17 cellular contexts compared by ENCODE assay signal in the genomic region with DNA sequence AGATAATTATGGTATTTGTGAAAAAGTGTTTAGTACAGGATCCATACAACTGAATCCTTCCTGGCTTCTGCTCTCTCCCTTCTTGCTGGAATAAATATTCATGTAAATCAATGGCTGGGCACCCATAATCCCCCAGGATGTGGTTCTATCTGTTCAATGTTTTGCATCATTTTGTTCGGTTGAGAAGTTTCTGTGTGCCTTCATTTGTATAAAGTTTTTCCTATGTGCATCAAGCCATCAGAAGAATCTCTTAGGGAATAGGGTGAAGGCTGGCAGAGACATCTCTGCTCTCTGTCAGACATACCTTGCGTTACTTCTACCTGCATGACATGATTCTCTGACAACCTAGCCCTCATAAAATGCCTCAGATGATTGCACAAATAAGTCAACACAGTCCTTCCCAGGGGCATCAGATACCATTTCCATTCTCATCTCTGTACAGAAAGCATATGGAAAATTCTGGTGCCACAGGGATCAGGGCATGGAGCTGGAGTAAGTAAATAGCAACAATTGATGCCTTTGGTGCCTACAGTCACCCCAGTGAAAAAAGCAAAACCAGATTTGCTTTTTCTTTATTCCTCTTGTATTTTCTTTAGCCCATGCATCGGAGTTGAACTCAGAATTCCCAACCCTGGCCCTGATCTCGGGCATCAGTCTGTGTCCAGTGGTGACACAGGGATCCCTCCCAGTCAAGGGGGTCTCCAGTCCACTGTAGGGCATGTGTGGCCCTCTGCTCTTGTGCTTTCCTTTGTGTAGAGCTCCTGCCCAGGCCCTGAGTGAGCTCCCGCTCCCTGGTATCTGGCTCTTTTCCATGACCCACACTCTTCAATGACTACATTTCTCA.
"Had no signal": no experiment of that assay in that cellular context is flagged by ENCODE, and none has a peak within 500 bp of the region (broad histone marks: within the 10 kb centered on the region; RNA-seq: fewer than 3 reads in every experiment).

No MANE protein-coding gene starts in this region.

- DNase-seq: activated CD4-positive, alpha-beta T cell treated with anti-CD3 and anti-CD28 coated beads, Interleukin-2, amount 50 U/mL, for 48 hours; activated CD8-positive, alpha-beta memory T cell treated with anti-CD3 and anti-CD28 coated beads, Interleukin-2, amount 10 ng/mL, durations not matched to agents 7 days and 5 days; activated gamma-delta T cell; activated T-cell treated with anti-CD3 and anti-CD28 coated beads, Interleukin-2, amount 50 U/mL, for 4 hours; amniotic stem cell; effector memory CD4-positive, alpha-beta T cell; head of caudate nucleus; naive B cell; posterior cingulate gyrus; retina; stimulated activated CD4-positive, alpha-beta T cell treated with anti-CD3 and anti-CD28 coated beads, Interleukin-4, amount 100 ng/mL, for 24 hours; stimulated activated naive CD4-positive, alpha-beta T cell; T-helper 17 cell; WERI-Rb-1 had no signal

- H3K4me3 ChIP-seq: skin epidermis, upper lobe of left lung had no signal

- H3K9me3 ChIP-seq: upper lobe of left lung had no signal

- H3K27ac ChIP-seq: WERI-Rb-1 had no signal

- ATAC-seq: activated CD8-positive, alpha-beta memory T cell treated with anti-CD3 and anti-CD28 coated beads, Interleukin-2, amount 10 ng/mL, durations not matched to agents 7 days and 5 days; T-helper 17 cell had no signal

- H3K27me3 ChIP-seq: upper lobe of left lung had no signal

- FAIRE-seq: frontal cortex had no signal

- H3K36me3 ChIP-seq: upper lobe of left lung, WERI-Rb-1 had no signal
